In the genomic region with DNA sequence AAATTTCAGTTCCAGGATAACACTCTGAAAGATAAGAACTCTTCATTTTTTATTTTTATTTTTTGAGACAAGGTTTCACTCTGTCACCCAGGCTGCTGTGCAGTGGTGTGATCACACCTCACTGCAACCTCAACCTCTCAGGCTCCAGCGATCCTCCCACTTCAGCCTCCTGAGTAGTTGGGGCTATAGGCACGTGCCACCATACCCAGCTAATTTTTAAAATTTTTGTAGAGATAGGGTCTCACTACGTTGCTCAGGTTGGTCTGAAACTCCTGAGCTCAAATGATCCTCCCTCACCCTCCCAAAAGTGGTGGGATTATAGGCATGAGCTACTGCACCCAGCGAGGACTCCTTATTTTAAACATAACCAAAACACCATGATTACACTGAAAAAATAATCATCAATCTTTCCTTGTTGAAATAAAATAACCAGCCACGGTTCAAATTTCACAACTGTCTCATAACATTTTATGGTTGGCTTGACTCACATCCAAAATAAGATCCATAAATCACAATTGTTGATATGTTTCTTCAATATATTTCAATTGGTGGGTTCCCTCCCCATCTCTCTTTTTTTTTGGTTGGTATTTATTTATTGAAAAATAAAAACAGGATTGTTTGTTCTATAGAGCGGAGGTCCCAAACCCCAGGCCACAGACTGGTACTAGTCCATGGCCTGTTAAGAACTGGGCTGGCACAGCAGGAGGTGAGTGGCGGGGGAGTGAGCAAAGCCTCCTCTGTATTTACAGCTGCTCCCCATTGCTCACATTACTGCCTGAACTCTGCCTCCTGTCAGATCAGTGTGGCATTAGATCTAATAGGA, we compare ENCODE assay signal across 1 cellular context.
TF ChIP-seq lines count a peak whose summit lies in the region.

No MANE protein-coding gene starts in this region.

TF ChIP-seq in SK-N-SH treated with all-trans-retinoic acid at 6 μM for 48 hours, 23 proteins besides CTCF, POLR2A, EP300 and RAD21 (continued from another document):
- TF ChIP-seq, protein P1, sequence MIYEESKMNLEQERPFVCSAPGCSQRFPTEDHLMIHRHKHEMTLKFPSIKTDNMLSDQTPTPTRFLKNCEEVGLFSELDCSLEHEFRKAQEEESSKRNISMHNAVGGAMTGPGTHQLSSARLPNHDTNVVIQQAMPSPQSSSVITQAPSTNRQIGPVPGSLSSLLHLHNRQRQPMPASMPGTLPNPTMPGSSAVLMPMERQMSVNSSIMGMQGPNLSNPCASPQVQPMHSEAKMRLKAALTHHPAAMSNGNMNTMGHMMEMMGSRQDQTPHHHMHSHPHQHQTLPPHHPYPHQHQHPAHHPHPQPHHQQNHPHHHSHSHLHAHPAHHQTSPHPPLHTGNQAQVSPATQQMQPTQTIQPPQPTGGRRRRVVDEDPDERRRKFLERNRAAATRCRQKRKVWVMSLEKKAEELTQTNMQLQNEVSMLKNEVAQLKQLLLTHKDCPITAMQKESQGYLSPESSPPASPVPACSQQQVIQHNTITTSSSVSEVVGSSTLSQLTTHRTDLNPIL (CRISPR knock-in tag; IDR thresholded peaks at IDR 0.05; ENCODE audit: low read depth): no peak
- TF ChIP-seq GLIS3 (CRISPR knock-in tag; IDR thresholded peaks at IDR 0.05): no peak
- no peak for TF ChIP-seq OSR1 (CRISPR knock-in tag; IDR thresholded peaks at IDR 0.05)
TF ChIP-seq in SK-N-SH treated with all-trans-retinoic acid at 6 μM for 48 hours: peak in this region for 0.
